In genomic region chr10:31296754-31297153, GRCh38 we compare ENCODE assay signal across 23 cellular contexts.
"Had no signal": no experiment of that assay in that cellular context is flagged by ENCODE, and none has a peak within 500 bp of the region (broad histone marks: within the 10 kb centered on the region; RNA-seq: fewer than 3 reads in every experiment).

No MANE protein-coding gene starts in this region.

- ATAC-seq: HepG2, K562 had no signal

- H3K4me3 ChIP-seq: K562, SJSA1, SK-N-MC had no signal

- DNase-seq: Kasumi-1, MV-4-11, NCI-H1048, NCI-H1105, NCI-H1417, NCI-H1436 treated with DMSO at 0.1 percent for 48 hours, NCI-H1694, NCI-H187 treated with DMSO at 0.1 percent for 48 hours, NCI-H2029 treated with DMSO at 0.1 percent for 48 hours, NCI-H2171 treated with DMSO at 0.1 percent for 48 hours, NCI-H2227 treated with DMSO at 0.1 percent for 48 hours, NCI-H524, NCI-H526 treated with DMSO at 0.1 percent for 48 hours, NCI-H774, Right ventricle myocardium superior, RPMI8226, SIG-M5 had no signal

- H3K27me3 ChIP-seq: SJSA1 had no signal

- H3K4me2 ChIP-seq: KMS-11 had no signal

- FAIRE-seq: HepG2, K562, RCC 7860 had no signal

- H3K9ac ChIP-seq: KMS-11 had no signal

- H3K9me3 ChIP-seq: SJSA1 had no signal

- H3K36me3 ChIP-seq: SJSA1 had no signal

- H3K27ac ChIP-seq: KMS-11, SJSA1, SK-N-MC had no signal
